In the genomic region with DNA sequence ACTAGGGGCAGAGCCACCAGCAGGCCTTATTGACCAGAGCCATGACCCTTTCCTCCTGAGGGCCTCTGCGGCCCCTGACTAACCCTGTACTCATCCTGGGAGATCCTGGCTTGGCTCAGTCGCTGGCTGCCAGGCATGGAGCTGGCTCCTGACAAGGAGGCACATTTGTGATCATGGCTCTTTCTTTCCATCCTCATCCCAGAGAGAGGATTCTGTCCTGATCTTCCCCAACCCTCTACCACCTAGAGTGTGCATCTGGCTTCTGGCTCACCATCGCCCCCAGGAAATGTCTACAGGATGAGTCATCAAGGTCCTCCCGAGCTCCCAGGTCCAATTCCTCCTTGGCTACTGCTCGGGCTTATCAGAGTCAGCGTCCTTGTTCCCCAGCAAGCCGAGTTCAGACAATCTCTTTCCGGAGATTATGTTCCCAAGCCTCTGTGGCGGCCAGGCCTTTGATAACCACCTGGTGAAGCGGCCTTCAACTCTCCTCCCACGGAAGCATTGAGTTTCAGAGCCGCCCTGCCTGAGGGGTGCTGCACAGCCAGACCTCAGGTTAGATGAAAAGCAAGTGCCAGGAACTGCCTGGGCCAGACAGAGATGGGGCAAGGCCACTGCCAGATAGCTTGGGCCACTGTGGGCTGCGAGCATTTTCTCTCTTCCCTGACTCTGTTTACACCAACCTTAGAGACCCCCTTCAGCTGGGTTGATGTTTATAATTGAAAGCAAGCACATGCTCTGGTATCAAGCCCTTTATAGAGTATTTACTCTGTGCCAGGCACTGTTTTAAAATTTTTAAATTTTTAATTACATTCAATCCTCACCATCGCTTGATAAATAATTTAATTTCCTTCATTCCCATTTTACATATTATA, we compare ENCODE assay signal across 1 cellular context.
TF ChIP-seq lines count a peak whose summit lies in the region.

No MANE protein-coding gene starts in this region.

TF ChIP-seq in HCT116, 20 proteins besides CTCF, POLR2A, EP300 and RAD21 (continued from another document):
- TF ChIP-seq, protein P1, sequence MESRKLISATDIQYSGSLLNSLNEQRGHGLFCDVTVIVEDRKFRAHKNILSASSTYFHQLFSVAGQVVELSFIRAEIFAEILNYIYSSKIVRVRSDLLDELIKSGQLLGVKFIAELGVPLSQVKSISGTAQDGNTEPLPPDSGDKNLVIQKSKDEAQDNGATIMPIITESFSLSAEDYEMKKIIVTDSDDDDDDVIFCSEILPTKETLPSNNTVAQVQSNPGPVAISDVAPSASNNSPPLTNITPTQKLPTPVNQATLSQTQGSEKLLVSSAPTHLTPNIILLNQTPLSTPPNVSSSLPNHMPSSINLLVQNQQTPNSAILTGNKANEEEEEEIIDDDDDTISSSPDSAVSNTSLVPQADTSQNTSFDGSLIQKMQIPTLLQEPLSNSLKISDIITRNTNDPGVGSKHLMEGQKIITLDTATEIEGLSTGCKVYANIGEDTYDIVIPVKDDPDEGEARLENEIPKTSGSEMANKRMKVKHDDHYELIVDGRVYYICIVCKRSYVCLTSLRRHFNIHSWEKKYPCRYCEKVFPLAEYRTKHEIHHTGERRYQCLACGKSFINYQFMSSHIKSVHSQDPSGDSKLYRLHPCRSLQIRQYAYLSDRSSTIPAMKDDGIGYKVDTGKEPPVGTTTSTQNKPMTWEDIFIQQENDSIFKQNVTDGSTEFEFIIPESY (IDR thresholded peaks at IDR 0.05; ENCODE audit: extremely low read depth, insufficient replicate concordance, low read length): peak; percentile 66
- TF ChIP-seq TCF7L2 (IDR thresholded peaks at IDR 0.05; ENCODE audit: borderline replicate concordance, extremely low read depth, insufficient read depth, insufficient read length): peak; percentile 100
- peak; percentile 43; the same call in 1 of the 2 replicates for TF ChIP-seq ZFX (IDR thresholded peaks at IDR 0.05)
